Comparison of ENCODE assay signal across 1 cellular context in genomic region chr20:33653218-33653899, GRCh38.
TF ChIP-seq lines count a peak whose summit lies in the region.

No MANE protein-coding gene starts in this region.

TF ChIP-seq in HepG2, 621 proteins besides CTCF, POLR2A, EP300 and RAD21 (continued from another document and continues in another):
- TF ChIP-seq FOXP4 (CRISPR knock-in tag; IDR thresholded peaks at IDR 0.05): 0 out of 2 replicates have a peak, but pooled peaks have one; percentile 25
- TF ChIP-seq ZFP36 (IDR thresholded peaks at IDR 0.05; ENCODE audit: borderline replicate concordance, low read depth, low read length, partially characterized antibody): no peak
- TF ChIP-seq CHD2 (IDR thresholded peaks at IDR 0.05; ENCODE audit: low read depth, low read length): no peak
- no peak for TF ChIP-seq NFE2L1 (CRISPR knock-in tag; IDR thresholded peaks at IDR 0.05; ENCODE audit: borderline replicate concordance)
- TF ChIP-seq RARG (CRISPR knock-in tag; IDR thresholded peaks at IDR 0.05; ENCODE audit: low read depth): no peak
- peak; percentile 46 for TF ChIP-seq SP4 (CRISPR knock-in tag; IDR thresholded peaks at IDR 0.05)
- TF ChIP-seq, protein P1, sequence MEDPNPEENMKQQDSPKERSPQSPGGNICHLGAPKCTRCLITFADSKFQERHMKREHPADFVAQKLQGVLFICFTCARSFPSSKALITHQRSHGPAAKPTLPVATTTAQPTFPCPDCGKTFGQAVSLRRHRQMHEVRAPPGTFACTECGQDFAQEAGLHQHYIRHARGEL (CRISPR knock-in tag; IDR thresholded peaks at IDR 0.05): no peak
- TF ChIP-seq ZNF460 (CRISPR knock-in tag; IDR thresholded peaks at IDR 0.05; ENCODE audit: borderline replicate concordance): no peak
- TF ChIP-seq ZNF572 (CRISPR knock-in tag; IDR thresholded peaks at IDR 0.05): 0 out of 2 replicates have a peak, but pooled peaks have one; percentile 8
- TF ChIP-seq SAP130 (CRISPR knock-in tag; IDR thresholded peaks at IDR 0.05; ENCODE audit: low read depth): peak; percentile 38
- TF ChIP-seq, protein P2, sequence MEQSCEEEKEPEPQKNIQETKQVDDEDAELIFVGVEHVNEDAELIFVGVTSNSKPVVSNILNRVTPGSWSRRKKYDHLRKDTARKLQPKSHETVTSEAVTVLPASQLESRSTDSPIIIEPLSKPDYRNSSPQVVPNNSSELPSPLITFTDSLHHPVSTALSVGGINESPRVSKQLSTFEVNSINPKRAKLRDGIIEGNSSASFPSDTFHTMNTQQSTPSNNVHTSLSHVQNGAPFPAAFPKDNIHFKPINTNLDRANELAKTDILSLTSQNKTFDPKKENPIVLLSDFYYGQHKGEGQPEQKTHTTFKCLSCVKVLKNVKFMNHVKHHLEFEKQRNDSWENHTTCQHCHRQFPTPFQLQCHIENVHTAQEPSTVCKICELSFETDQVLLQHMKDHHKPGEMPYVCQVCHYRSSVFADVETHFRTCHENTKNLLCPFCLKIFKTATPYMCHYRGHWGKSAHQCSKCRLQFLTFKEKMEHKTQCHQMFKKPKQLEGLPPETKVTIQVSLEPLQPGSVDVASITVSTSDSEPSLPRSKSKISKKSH (CRISPR knock-in tag; IDR thresholded peaks at IDR 0.05; ENCODE audit: borderline replicate concordance): peak; percentile 84; the same call in 1 of the 2 replicates
- TF ChIP-seq KDM3A (CRISPR knock-in tag; IDR thresholded peaks at IDR 0.05; ENCODE audit: low read depth): peak; percentile 19; the same call in 1 of the 2 replicates
- no peak; the same call in 1 of the 2 replicates for TF ChIP-seq ZNF256 (CRISPR knock-in tag; conservative IDR thresholded peaks at IDR 0.05)
- TF ChIP-seq YEATS2 (CRISPR knock-in tag; IDR thresholded peaks at IDR 0.05; ENCODE audit: borderline replicate concordance): 0 out of 2 replicates have a peak, but pooled peaks have one; percentile 16
- TF ChIP-seq ZNF850 (CRISPR knock-in tag; conservative IDR thresholded peaks at IDR 0.05): no peak
- TF ChIP-seq, protein P3, sequence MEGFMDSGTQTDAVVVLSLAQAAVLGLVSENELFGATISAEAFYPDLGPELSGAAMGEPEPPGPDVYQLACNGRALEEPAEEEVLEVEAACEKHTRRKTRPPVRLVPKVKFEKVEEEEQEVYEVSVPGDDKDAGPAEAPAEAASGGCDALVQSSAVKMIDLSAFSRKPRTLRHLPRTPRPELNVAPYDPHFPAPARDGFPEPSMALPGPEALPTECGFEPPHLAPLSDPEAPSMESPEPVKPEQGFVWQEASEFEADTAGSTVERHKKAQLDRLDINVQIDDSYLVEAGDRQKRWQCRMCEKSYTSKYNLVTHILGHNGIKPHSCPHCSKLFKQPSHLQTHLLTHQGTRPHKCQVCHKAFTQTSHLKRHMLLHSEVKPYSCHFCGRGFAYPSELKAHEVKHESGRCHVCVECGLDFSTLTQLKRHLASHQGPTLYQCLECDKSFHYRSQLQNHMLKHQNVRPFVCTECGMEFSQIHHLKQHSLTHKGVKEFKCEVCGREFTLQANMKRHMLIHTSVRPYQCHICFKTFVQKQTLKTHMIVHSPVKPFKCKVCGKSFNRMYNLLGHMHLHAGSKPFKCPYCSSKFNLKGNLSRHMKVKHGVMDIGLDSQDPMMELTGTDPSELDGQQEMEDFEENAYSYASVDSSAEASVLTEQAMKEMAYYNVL (CRISPR knock-in tag; IDR thresholded peaks at IDR 0.05; ENCODE audit: borderline replicate concordance): no peak
- TF ChIP-seq, protein P4, sequence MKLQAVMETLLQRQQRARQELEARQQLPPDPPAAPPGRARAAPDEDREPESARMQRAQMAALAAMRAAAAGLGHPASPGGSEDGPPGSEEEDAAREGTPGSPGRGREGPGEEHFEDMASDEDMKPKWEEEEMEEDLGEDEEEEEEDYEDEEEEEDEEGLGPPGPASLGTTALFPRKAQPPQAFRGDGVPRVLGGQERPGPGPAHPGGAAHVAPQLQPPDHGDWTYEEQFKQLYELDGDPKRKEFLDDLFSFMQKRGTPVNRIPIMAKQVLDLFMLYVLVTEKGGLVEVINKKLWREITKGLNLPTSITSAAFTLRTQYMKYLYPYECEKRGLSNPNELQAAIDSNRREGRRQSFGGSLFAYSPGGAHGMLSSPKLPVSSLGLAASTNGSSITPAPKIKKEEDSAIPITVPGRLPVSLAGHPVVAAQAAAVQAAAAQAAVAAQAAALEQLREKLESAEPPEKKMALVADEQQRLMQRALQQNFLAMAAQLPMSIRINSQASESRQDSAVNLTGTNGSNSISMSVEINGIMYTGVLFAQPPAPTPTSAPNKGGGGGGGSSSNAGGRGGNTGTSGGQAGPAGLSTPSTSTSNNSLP (IDR thresholded peaks at IDR 0.05; ENCODE audit: low read depth, low read length): no peak
- TF ChIP-seq CBX2 (IDR thresholded peaks at IDR 0.05; ENCODE audit: low read depth, low read length): no peak
- TF ChIP-seq CBX2 (CRISPR knock-in tag; IDR thresholded peaks at IDR 0.05; ENCODE audit: low read depth): no peak
- peak; percentile 81 for TF ChIP-seq FOXC1 (CRISPR knock-in tag; IDR thresholded peaks at IDR 0.05; ENCODE audit: borderline replicate concordance)
- TF ChIP-seq KDM2A (CRISPR knock-in tag; IDR thresholded peaks at IDR 0.05; ENCODE audit: borderline replicate concordance, low read depth): peak; percentile 82
- TF ChIP-seq ZKSCAN1 (IDR thresholded peaks at IDR 0.05; ENCODE audit: low read length): no peak
- peak; percentile 20; the same call in 1 of the 2 replicates for TF ChIP-seq TARDBP (CRISPR knock-in tag; IDR thresholded peaks at IDR 0.05)
- no peak for TF ChIP-seq ZNF382 (CRISPR knock-in tag; IDR thresholded peaks at IDR 0.05; ENCODE audit: borderline replicate concordance)
- TF ChIP-seq FLYWCH1 (CRISPR knock-in tag; IDR thresholded peaks at IDR 0.05): peak; percentile 62; the same call in 1 of the 2 replicates
- TF ChIP-seq NFKB2 (CRISPR knock-in tag; IDR thresholded peaks at IDR 0.05; ENCODE audit: borderline replicate concordance): peak; percentile 44; the same call in 1 of the 2 replicates
- peak; percentile 94; the same call in 1 of the 2 replicates for TF ChIP-seq NCOA5 (CRISPR knock-in tag; IDR thresholded peaks at IDR 0.05)
- TF ChIP-seq, protein P5, sequence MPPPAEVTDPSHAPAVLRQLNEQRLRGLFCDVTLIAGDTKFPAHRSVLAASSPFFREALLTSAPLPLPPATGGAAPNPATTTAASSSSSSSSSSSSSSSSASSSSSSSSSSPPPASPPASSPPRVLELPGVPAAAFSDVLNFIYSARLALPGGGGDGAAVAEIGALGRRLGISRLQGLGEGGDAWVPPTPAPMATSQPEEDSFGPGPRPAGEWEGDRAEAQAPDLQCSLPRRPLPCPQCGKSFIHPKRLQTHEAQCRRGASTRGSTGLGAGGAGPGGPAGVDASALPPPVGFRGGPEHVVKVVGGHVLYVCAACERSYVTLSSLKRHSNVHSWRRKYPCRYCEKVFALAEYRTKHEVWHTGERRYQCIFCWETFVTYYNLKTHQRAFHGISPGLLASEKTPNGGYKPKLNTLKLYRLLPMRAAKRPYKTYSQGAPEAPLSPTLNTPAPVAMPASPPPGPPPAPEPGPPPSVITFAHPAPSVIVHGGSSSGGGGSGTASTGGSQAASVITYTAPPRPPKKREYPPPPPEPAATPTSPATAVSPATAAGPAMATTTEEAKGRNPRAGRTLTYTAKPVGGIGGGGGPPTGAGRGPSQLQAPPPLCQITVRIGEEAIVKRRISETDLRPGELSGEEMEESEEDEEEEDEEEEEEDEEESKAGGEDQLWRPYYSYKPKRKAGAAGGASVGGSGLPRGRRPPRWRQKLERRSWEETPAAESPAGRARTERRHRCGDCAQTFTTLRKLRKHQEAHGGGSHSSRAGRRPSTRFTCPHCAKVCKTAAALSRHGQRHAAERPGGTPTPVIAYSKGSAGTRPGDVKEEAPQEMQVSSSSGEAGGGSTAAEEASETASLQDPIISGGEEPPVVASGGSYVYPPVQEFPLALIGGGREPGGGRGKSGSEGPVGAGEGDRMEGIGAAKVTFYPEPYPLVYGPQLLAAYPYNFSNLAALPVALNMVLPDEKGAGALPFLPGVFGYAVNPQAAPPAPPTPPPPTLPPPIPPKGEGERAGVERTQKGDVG (CRISPR knock-in tag; IDR thresholded peaks at IDR 0.05; ENCODE audit: borderline replicate concordance): peak; percentile 16; the same call in 1 of the 2 replicates
- peak; percentile 33; the same call in 1 of the 2 replicates for TF ChIP-seq RXRA (CRISPR knock-in tag; IDR thresholded peaks at IDR 0.05)
- peak; percentile 63; the same call in 1 of the 2 replicates for TF ChIP-seq DZIP1 (CRISPR knock-in tag; IDR thresholded peaks at IDR 0.05)
- TF ChIP-seq ZNF574 (CRISPR knock-in tag; IDR thresholded peaks at IDR 0.05): peak; percentile 55
- TF ChIP-seq ASH2L (IDR thresholded peaks at IDR 0.05; ENCODE audit: insufficient read length, low read depth, low read length): peak; percentile 53
- 0 out of 2 replicates have a peak, but pooled peaks have one; percentile 59 for TF ChIP-seq SMAD3 (CRISPR knock-in tag; IDR thresholded peaks at IDR 0.05)
- no peak for TF ChIP-seq ZNF512 (CRISPR knock-in tag; IDR thresholded peaks at IDR 0.05)
